ENCODE assay signal across 18 cellular contexts in the genomic region with DNA sequence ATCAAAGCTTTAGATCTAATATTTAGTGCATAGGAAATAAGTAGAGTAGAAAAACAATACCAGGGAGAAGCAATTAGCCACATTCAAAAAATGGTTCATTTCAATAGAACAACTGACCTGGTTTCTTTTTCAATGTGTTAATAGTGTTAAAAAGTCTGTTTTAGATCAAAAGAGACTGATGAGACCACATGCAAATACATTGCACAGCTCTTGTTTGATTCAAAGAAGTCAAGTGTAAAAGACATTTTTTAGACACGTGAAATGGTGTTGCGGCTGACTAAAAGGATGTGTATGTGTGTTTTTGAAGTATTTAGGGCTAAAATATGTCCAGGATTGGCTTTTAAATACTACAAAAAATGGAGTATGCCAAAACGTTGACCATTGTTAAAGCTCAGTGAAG. TPM values are rescaled to one million over a fixed set of nuclear protein-coding genes. Genes with fewer than 3 reads are reported as not detected.
"Had no signal": no experiment of that assay in that cellular context is flagged by ENCODE, and none has a peak within 500 bp of the region (broad histone marks: within the 10 kb centered on the region; RNA-seq: fewer than 3 reads in every experiment).

No MANE protein-coding gene starts in this region.

- H3K79me2 ChIP-seq: parathyroid adenoma had no signal

- H3K9me3 ChIP-seq: esophagus muscularis mucosa, heart right ventricle, testis, upper lobe of right lung had no signal

- H3K27me3 ChIP-seq: esophagus muscularis mucosa, heart right ventricle, testis had no signal

- H3K9ac ChIP-seq: parathyroid adenoma had no signal

- H3K27ac ChIP-seq: heart right ventricle, parathyroid adenoma, upper lobe of right lung, WERI-Rb-1 had no signal

- H3K4me3 Mint-ChIP-seq: activated T-cell treated with anti-CD3 and anti-CD28 coated beads, Interleukin-2, amount 50 U/mL, for 24 hours; dendritic cell treated with granulocyte-macrophage colony-stimulating factor and Interleukin-4, amounts not matched to agents 40 ng/mL and 50 ng/mL, for 4 days; T-helper 17 cell had no signal

- ATAC-seq: activated CD4-positive, alpha-beta T cell treated with anti-CD3 and anti-CD28 coated beads for 36 hours; heart right ventricle; left ventricle myocardium superior; sciatic nerve; stimulated activated effector memory CD8-positive, alpha-beta T cell treated with anti-CD3 and anti-CD28 coated beads, Interleukin-12 subunit alpha, Interleukin-12 subunit beta, amount 100 ng/mL, for 72 hours; T-helper 17 cell; upper lobe of right lung had no signal

- H3K9me3 Mint-ChIP-seq: activated CD8-positive, alpha-beta T cell treated with anti-CD3 and anti-CD28 coated beads for 36 hours; activated naive CD4-positive, alpha-beta T cell treated with anti-CD3 and anti-CD28 coated beads, Interleukin-2, amount 50 U/mL, for 24 hours; activated T-cell treated with anti-CD3 and anti-CD28 coated beads, Interleukin-2, amount 50 U/mL, for 24 hours; dendritic cell treated with granulocyte-macrophage colony-stimulating factor and Interleukin-4, amounts not matched to agents 40 ng/mL and 50 ng/mL, for 4 days; stimulated activated effector memory CD8-positive, alpha-beta T cell treated with anti-CD3 and anti-CD28 coated beads, Interleukin-12 subunit alpha, Interleukin-12 subunit beta, amount 100 ng/mL, for 72 hours had no signal

- H3K4me1 ChIP-seq: parathyroid adenoma had no signal

- DNase-seq: activated CD4-positive, alpha-beta T cell treated with anti-CD3 and anti-CD28 coated beads for 36 hours; activated CD8-positive, alpha-beta T cell treated with anti-CD3 and anti-CD28 coated beads for 36 hours; activated effector memory CD4-positive, alpha-beta T cell treated with anti-CD3 and anti-CD28 coated beads, Interleukin-2, amount 50 U/mL, for 16 hours; activated T-cell treated with anti-CD3 and anti-CD28 coated beads, Interleukin-2, amount 50 U/mL, for 24 hours; effector CD8-positive, alpha-beta T cell; heart right ventricle; left ventricle myocardium superior; stimulated activated CD4-positive, alpha-beta T cell treated with anti-CD3 and anti-CD28 coated beads, Interleukin-4, amount 100 ng/mL, for 24 hours; T-helper 17 cell; testis; upper lobe of right lung; WERI-Rb-1 had no signal

- H3K4me1 Mint-ChIP-seq: stimulated activated effector memory CD8-positive, alpha-beta T cell treated with anti-CD3 and anti-CD28 coated beads, Interleukin-12 subunit alpha, Interleukin-12 subunit beta, amount 100 ng/mL, for 72 hours had no signal

- H3K27me3 Mint-ChIP-seq: T-helper 17 cell had no signal

- H3K27ac Mint-ChIP-seq: activated CD4-positive, alpha-beta T cell treated with anti-CD3 and anti-CD28 coated beads for 36 hours; activated CD8-positive, alpha-beta T cell treated with anti-CD3 and anti-CD28 coated beads for 36 hours; activated naive CD4-positive, alpha-beta T cell treated with anti-CD3 and anti-CD28 coated beads, Interleukin-2, amount 50 U/mL, for 24 hours; activated T-cell treated with anti-CD3 and anti-CD28 coated beads, Interleukin-2, amount 50 U/mL, for 24 hours; dendritic cell treated with granulocyte-macrophage colony-stimulating factor and Interleukin-4, amounts not matched to agents 40 ng/mL and 50 ng/mL, for 4 days; stimulated activated effector memory CD8-positive, alpha-beta T cell treated with anti-CD3 and anti-CD28 coated beads, Interleukin-12 subunit alpha, Interleukin-12 subunit beta, amount 100 ng/mL, for 72 hours; T-helper 17 cell had no signal

- H3K36me3 ChIP-seq: esophagus muscularis mucosa, heart right ventricle, upper lobe of right lung, WERI-Rb-1 had no signal

- H2AFZ ChIP-seq: parathyroid adenoma had no signal

- H3K36me3 Mint-ChIP-seq: stimulated activated effector memory CD8-positive, alpha-beta T cell treated with anti-CD3 and anti-CD28 coated beads, Interleukin-12 subunit alpha, Interleukin-12 subunit beta, amount 100 ng/mL, for 72 hours had no signal

RNA-seq across cellular contexts. Expression of gene AOX1, which starts 1.2 kb away (rescaled TPM):
- total RNA-seq: T-helper 17 cell had no signal
